ENCODE assay signal across 1 cellular context in genomic region chr15:70090436-70091291, GRCh38.
TF ChIP-seq lines count a peak whose summit lies in the region.

No MANE protein-coding gene starts in this region.

TF ChIP-seq in WTC11, 78 proteins besides CTCF, POLR2A, EP300 and RAD21 (continued from another document):
- TF ChIP-seq ZNF281 (CRISPR knock-in tag; IDR thresholded peaks at IDR 0.05), result no peak
- TF ChIP-seq IRF1 (CRISPR knock-in tag; IDR thresholded peaks at IDR 0.05), result no peak
- TF ChIP-seq CREB1 (CRISPR knock-in tag; IDR thresholded peaks at IDR 0.05), result no peak
- TF ChIP-seq NR1H2 (CRISPR knock-in tag; IDR thresholded peaks at IDR 0.05), result no peak
- TF ChIP-seq TCF7 (CRISPR knock-in tag; IDR thresholded peaks at IDR 0.05; ENCODE audit: low read depth), result no peak
- no peak for TF ChIP-seq SMAD4 (CRISPR knock-in tag; IDR thresholded peaks at IDR 0.05)
- TF ChIP-seq NR3C1 (CRISPR knock-in tag; conservative IDR thresholded peaks at IDR 0.05; ENCODE audit: low read depth), result no peak
- TF ChIP-seq NR2C2 (CRISPR knock-in tag; IDR thresholded peaks at IDR 0.05), result no peak
- no peak for TF ChIP-seq MAX (CRISPR knock-in tag; IDR thresholded peaks at IDR 0.05)
- TF ChIP-seq STAT6 (CRISPR knock-in tag; conservative IDR thresholded peaks at IDR 0.05; ENCODE audit: low read depth), result no peak
- no peak for TF ChIP-seq GTF2I (CRISPR knock-in tag; conservative IDR thresholded peaks at IDR 0.05)
- no peak for TF ChIP-seq CDX4 (CRISPR knock-in tag; IDR thresholded peaks at IDR 0.05; ENCODE audit: borderline replicate concordance)
TF ChIP-seq in WTC11: peak in this region for 0.
